Comparison of ENCODE assay signal across 7 cellular contexts in the genomic region with DNA sequence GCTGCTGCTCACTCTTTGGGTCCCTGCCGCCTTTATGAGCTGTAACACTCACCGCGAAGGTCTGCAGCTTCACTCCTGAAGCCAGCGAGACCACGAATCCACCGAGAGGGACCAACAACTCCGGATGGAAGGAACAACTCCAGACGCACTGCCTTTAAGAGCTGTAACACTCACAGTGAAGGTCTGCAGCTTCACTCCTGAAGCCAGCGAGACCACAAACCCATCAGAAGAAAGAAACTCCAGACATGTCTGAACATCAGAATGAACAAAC. TPM values are rescaled to one million over a fixed set of nuclear protein-coding genes. Genes with fewer than 3 reads are reported as not detected.
A peak's percentile ranks its signal among the peaks of the same experiment; 100 is the strongest.
DNase-seq lines count a peak whose midpoint lies in the region; TF ChIP-seq lines count a peak whose summit lies in the region.
"Not testable (repeated sequence)": the region's sequence is repeated elsewhere in the genome, so short reads cannot be mapped to it uniquely, and the experiment has no call there.

No MANE protein-coding gene starts in this region.

- H3K36me3 Mint-ChIP-seq in activated CD4-positive, alpha-beta memory T cell treated with anti-CD3 and anti-CD28 coated beads, Interleukin-2, amount 10 ng/mL, durations not matched to agents 7 days and 5 days (ENCODE audit: low read depth) = peaks cover 17% of the 10 kb centered on the region
- not testable (repeated sequence) for H3K36me3 Mint-ChIP-seq in activated naive CD4-positive, alpha-beta T cell treated with anti-CD3 and anti-CD28 coated beads, Interleukin-2, amount 50 U/mL, for 24 hours; glutamatergic neuron (ENCODE audit: unreplicated experiment)
- peaks cover 25% of the 10 kb centered on the region for H3K36me3 Mint-ChIP-seq in nephron (ENCODE audit: low read depth)
- peaks cover 14% of the 10 kb centered on the region for H3K36me3 Mint-ChIP-seq in stimulated activated naive CD8-positive, alpha-beta T cell treated with anti-CD3 and anti-CD28 coated beads, Interleukin-15, Interleukin-2, amounts not matched to agents 100 ng/mL and 50 ng/mL, for 24 hours (ENCODE audit: low read depth)

- TF ChIP-seq CTCF in DOHH2 (IDR thresholded peaks at IDR 0.05; ENCODE audit: low read depth, low read length, poor library complexity, severe bottlenecking); Loucy (conservative IDR thresholded peaks at IDR 0.05; ENCODE audit: low read length); glutamatergic neuron (IDR thresholded peaks at IDR 0.05; ENCODE audit: partially characterized antibody, unreplicated experiment); nephron (IDR thresholded peaks at IDR 0.05; ENCODE audit: unreplicated experiment in 3 of 3): not testable (repeated sequence)

- H3K79me2 ChIP-seq in DOHH2 (ENCODE audit: control insufficient read depth, low read length) = peaks cover 79% of the 10 kb centered on the region
- peaks cover 76% of the 10 kb centered on the region for H3K79me2 ChIP-seq in Loucy (ENCODE audit: insufficient read depth, low read length)

- peaks cover 26% of the 10 kb centered on the region for H3K36me3 ChIP-seq in DOHH2 (ENCODE audit: control insufficient read depth, low read length)
- not testable (repeated sequence) for H3K36me3 ChIP-seq in Loucy (ENCODE audit: insufficient read depth, low read length)

- peak overlapping the region; percentile 95 for H3K9ac ChIP-seq in Loucy (ENCODE audit: low read depth, low read length, poor library complexity, severe bottlenecking)

- H3K4me1 Mint-ChIP-seq in activated CD4-positive, alpha-beta memory T cell treated with anti-CD3 and anti-CD28 coated beads, Interleukin-2, amount 10 ng/mL, durations not matched to agents 7 days and 5 days = peaks cover 32% of the 10 kb centered on the region
- peaks cover 53% of the 10 kb centered on the region for H3K4me1 Mint-ChIP-seq in activated naive CD4-positive, alpha-beta T cell treated with anti-CD3 and anti-CD28 coated beads, Interleukin-2, amount 50 U/mL, for 24 hours
- H3K4me1 Mint-ChIP-seq in glutamatergic neuron (ENCODE audit: low read depth, unreplicated experiment) (peaks cover 17% of the 10 kb centered on the region), nephron (peaks cover 18% of the 10 kb centered on the region)
- peaks cover 54% of the 10 kb centered on the region for H3K4me1 Mint-ChIP-seq in stimulated activated naive CD8-positive, alpha-beta T cell treated with anti-CD3 and anti-CD28 coated beads, Interleukin-15, Interleukin-2, amounts not matched to agents 100 ng/mL and 50 ng/mL, for 24 hours (ENCODE audit: low read depth)

- H3K4me3 Mint-ChIP-seq in activated CD4-positive, alpha-beta memory T cell treated with anti-CD3 and anti-CD28 coated beads, Interleukin-2, amount 10 ng/mL, durations not matched to agents 7 days and 5 days = peak overlapping the region; percentile 6
- peak overlapping the region; percentile 65 for H3K4me3 Mint-ChIP-seq in activated naive CD4-positive, alpha-beta T cell treated with anti-CD3 and anti-CD28 coated beads, Interleukin-2, amount 50 U/mL, for 24 hours
- peak overlapping the region; percentile 54 for H3K4me3 Mint-ChIP-seq in glutamatergic neuron (ENCODE audit: unreplicated experiment)
- H3K4me3 Mint-ChIP-seq in nephron = peak overlapping the region; percentile 46 to 70 (median 52)
- H3K4me3 Mint-ChIP-seq in stimulated activated naive CD8-positive, alpha-beta T cell treated with anti-CD3 and anti-CD28 coated beads, Interleukin-15, Interleukin-2, amounts not matched to agents 100 ng/mL and 50 ng/mL, for 24 hours = peak overlapping the region; percentile 44

- not testable (repeated sequence) for H3K9me2 ChIP-seq in DOHH2 (replicated peaks; ENCODE audit: control insufficient read depth, low read length); Loucy (replicated peaks; ENCODE audit: low read depth, low read length)

- H3F3A ChIP-seq in DOHH2 (ENCODE audit: control insufficient read depth, insufficient read depth); Loucy (ENCODE audit: low read depth): not testable (repeated sequence)

- H3K4me1 ChIP-seq in DOHH2 (ENCODE audit: control insufficient read depth, low read length) (peaks cover 65% of the 10 kb centered on the region), Loucy (ENCODE audit: insufficient read depth, low read length, poor library complexity, severe bottlenecking) (peaks cover 44% of the 10 kb centered on the region)

- H3K27ac ChIP-seq in DOHH2 (ENCODE audit: low read depth, low read length) = not testable (repeated sequence)

- not testable (repeated sequence) for H4K20me1 ChIP-seq in DOHH2 (ENCODE audit: control insufficient read depth, insufficient read depth, low read depth, low read length)
- peaks cover 58% of the 10 kb centered on the region for H4K20me1 ChIP-seq in Loucy (ENCODE audit: insufficient read depth, low read length, poor library complexity, severe bottlenecking)

- H3K4me2 ChIP-seq in DOHH2 (ENCODE audit: low read length) = peak overlapping the region; percentile 72; the same call in 1 of the 2 replicates
- H3K4me2 ChIP-seq in Loucy (ENCODE audit: low read depth, low read length, poor library complexity, severe bottlenecking) = peak overlapping the region; percentile 85

- POLR2A ChIA-PET in activated CD4-positive, alpha-beta memory T cell treated with anti-CD3 and anti-CD28 coated beads, Interleukin-2, amount 10 ng/mL, durations not matched to agents 7 days and 5 days (lab: Charles Lee) = interaction anchor here (0.6 to 2.2 kb wide), 2 partner anchors 92 to 448 kb away, joined by 3 to 8 read pairs; a partner anchor contains a TSS

- not testable (repeated sequence) for H3K27ac Mint-ChIP-seq in activated CD4-positive, alpha-beta memory T cell treated with anti-CD3 and anti-CD28 coated beads, Interleukin-2, amount 10 ng/mL, durations not matched to agents 7 days and 5 days; stimulated activated naive CD8-positive, alpha-beta T cell treated with anti-CD3 and anti-CD28 coated beads, Interleukin-15, Interleukin-2, amounts not matched to agents 100 ng/mL and 50 ng/mL, for 24 hours
- peak overlapping the region; percentile 51 for H3K27ac Mint-ChIP-seq in activated naive CD4-positive, alpha-beta T cell treated with anti-CD3 and anti-CD28 coated beads, Interleukin-2, amount 50 U/mL, for 24 hours
- H3K27ac Mint-ChIP-seq in glutamatergic neuron (ENCODE audit: unreplicated experiment) (peak overlapping the region; percentile 65), nephron (peak overlapping the region in 1 of 3 experiments; percentile 75)

- CTCF ChIA-PET in activated CD4-positive, alpha-beta memory T cell treated with anti-CD3 and anti-CD28 coated beads, Interleukin-2, amount 10 ng/mL, durations not matched to agents 7 days and 5 days (lab: Charles Lee) = interaction anchor here (1.0 kb wide), 1 partner anchor 47 kb away, joined by 3 read pairs; no protein-coding TSS in a partner anchor

- DNase-seq in activated CD4-positive, alpha-beta memory T cell treated with anti-CD3 and anti-CD28 coated beads, Interleukin-2, amount 10 ng/mL, durations not matched to agents 7 days and 5 days; glutamatergic neuron: not testable (repeated sequence)

- not testable (repeated sequence) for H3K27me3 Mint-ChIP-seq in activated CD4-positive, alpha-beta memory T cell treated with anti-CD3 and anti-CD28 coated beads, Interleukin-2, amount 10 ng/mL, durations not matched to agents 7 days and 5 days; activated naive CD4-positive, alpha-beta T cell treated with anti-CD3 and anti-CD28 coated beads, Interleukin-2, amount 50 U/mL, for 24 hours; glutamatergic neuron (ENCODE audit: unreplicated experiment); nephron (ENCODE audit: low read depth); stimulated activated naive CD8-positive, alpha-beta T cell treated with anti-CD3 and anti-CD28 coated beads, Interleukin-15, Interleukin-2, amounts not matched to agents 100 ng/mL and 50 ng/mL, for 24 hours

- not testable (repeated sequence) for H3K27me3 ChIP-seq in DOHH2 (ENCODE audit: control insufficient read depth, low read length)
- peaks cover 12% of the 10 kb centered on the region for H3K27me3 ChIP-seq in Loucy (ENCODE audit: insufficient read depth, low read length, poor library complexity, severe bottlenecking)

- not testable (repeated sequence) for H3K9me3 ChIP-seq in DOHH2 (ENCODE audit: control insufficient read depth, insufficient read depth, low read length); Loucy (ENCODE audit: insufficient read depth, low read depth, low read length)

- not testable (repeated sequence) for H3K4me3 ChIP-seq in DOHH2 (ENCODE audit: low read length)
- peak overlapping the region; percentile 99 for H3K4me3 ChIP-seq in Loucy (ENCODE audit: low read length, poor library complexity, severe bottlenecking)

- H2AFZ ChIP-seq in Loucy (ENCODE audit: low read length) = not testable (repeated sequence)

- not testable (repeated sequence) for H3K9me3 Mint-ChIP-seq in activated CD4-positive, alpha-beta memory T cell treated with anti-CD3 and anti-CD28 coated beads, Interleukin-2, amount 10 ng/mL, durations not matched to agents 7 days and 5 days; activated naive CD4-positive, alpha-beta T cell treated with anti-CD3 and anti-CD28 coated beads, Interleukin-2, amount 50 U/mL, for 24 hours; glutamatergic neuron (ENCODE audit: unreplicated experiment); nephron; stimulated activated naive CD8-positive, alpha-beta T cell treated with anti-CD3 and anti-CD28 coated beads, Interleukin-15, Interleukin-2, amounts not matched to agents 100 ng/mL and 50 ng/mL, for 24 hours

RNA-seq across cellular contexts. Expression of a gene that starts 2.6 kb away (rescaled TPM):
- 10 to 100 TPM; 25.1 to 27.6 TPM for total RNA-seq in activated CD4-positive, alpha-beta memory T cell treated with anti-CD3 and anti-CD28 coated beads, Interleukin-2, amount 10 ng/mL, durations not matched to agents 7 days and 5 days
- total RNA-seq in glutamatergic neuron (ENCODE audit: unreplicated experiment) = 68.8 TPM

Comparison
In these comparisons a context has a peak if more than half of its experiments do, and no peak if none do; other contexts are left out.
1. H3K4me3 Mint-ChIP-seq: peak in every context shown above with its lines; median percentile 65 in activated naive CD4-positive, alpha-beta T cell treated with anti-CD3 and anti-CD28 coated beads, Interleukin-2, amount 50 U/mL, for 24 hours; 54 in glutamatergic neuron; 52 in nephron; 44 in stimulated activated naive CD8-positive, alpha-beta T cell treated with anti-CD3 and anti-CD28 coated beads, Interleukin-15, Interleukin-2, amounts not matched to agents 100 ng/mL and 50 ng/mL, for 24 hours; 6 in activated CD4-positive, alpha-beta memory T cell treated with anti-CD3 and anti-CD28 coated beads, Interleukin-2, amount 10 ng/mL, durations not matched to agents 7 days and 5 days.